ENCODE assay signal across 18 cellular contexts in the genomic region with DNA sequence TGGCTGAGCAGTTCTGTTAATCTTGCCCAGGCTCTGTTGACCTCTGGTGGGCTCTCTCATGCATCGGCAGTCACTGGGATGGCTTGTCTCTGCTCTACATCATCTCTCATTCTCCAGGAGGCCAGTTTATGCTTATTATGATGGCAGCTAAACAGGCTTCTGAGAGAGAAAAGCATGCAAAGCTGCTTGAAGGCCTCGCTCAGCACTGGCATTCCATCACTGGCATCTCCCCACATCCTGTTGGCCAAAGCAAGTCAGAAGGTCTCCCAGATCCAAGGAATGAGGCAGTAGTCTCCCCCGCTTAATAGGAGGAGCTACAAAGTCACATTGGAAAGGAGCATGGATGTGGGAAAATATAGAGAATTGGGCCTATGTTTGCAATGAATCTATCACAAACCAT.
DNase-seq lines count a peak whose midpoint lies in the region; ATAC-seq and TF ChIP-seq lines count a peak whose summit lies in the region.
"Had no signal": no experiment of that assay in that cellular context is flagged by ENCODE, and none has a peak within 500 bp of the region (broad histone marks: within the 10 kb centered on the region; RNA-seq: fewer than 3 reads in every experiment).

No MANE protein-coding gene starts in this region.

- no peaks in the 10 kb centered on the region for H3K9me3 ChIP-seq in osteoblast (ENCODE audit: low read depth, low read length)
- H3K9me3 ChIP-seq: A549, BLaER1, HAP-1 had no signal

- DNase-seq in AG10803 (ENCODE audit: low read depth) (peak; percentile 4), LHCN-M2 (ENCODE audit: low read depth) (peak; percentile 20), amniotic epithelial cell (ENCODE audit: low read depth) (peak; percentile 3), osteoblast (ENCODE audit: insufficient read length, low spot score, missing footprints) (no peak), GF-D8 (lab: John Stamatoyannopoulos, UW) (no peak), hippocampal formation (lab: John Stamatoyannopoulos, UW) (no peak)
- DNase-seq: CD4-positive, alpha-beta memory T cell; DMS153; DMS79; GM23248; IMR-90 had no signal

- no peaks in the 10 kb centered on the region for H3K79me2 ChIP-seq in osteoblast (ENCODE audit: insufficient read depth, low read length)

- no peaks in the 10 kb centered on the region for H4K20me1 ChIP-seq in osteoblast (ENCODE audit: insufficient read depth, low read length)
- H4K20me1 ChIP-seq: BLaER1 had no signal

- no peak overlapping the region for H3K4me3 ChIP-seq in AG10803 (ENCODE audit: low read length)
- no peak overlapping the region for H3K4me3 ChIP-seq in osteoblast (ENCODE audit: insufficient read depth, low read length)
- H3K4me3 ChIP-seq: A549, BLaER1, GM23248, HAP-1 had no signal

- H3K27ac ChIP-seq in osteoblast (ENCODE audit: low read depth, low read length), result no peak overlapping the region
- H3K27ac ChIP-seq: 22Rv1, A549, BLaER1, GM23248, HL-60 had no signal

- no peak for ATAC-seq in HG03108 (IDR thresholded peaks at IDR 0.05; ENCODE audit: unreplicated experiment)
- ATAC-seq in HG02870 (IDR thresholded peaks at IDR 0.05; ENCODE audit: unreplicated experiment), result no peak
- ATAC-seq: A549 had no signal

- H3K4me1 ChIP-seq in osteoblast (ENCODE audit: insufficient read depth, low read length), result no peaks in the 10 kb centered on the region
- H3K4me1 ChIP-seq: A549, HAP-1 had no signal

- no peaks in the 10 kb centered on the region for H3K27me3 ChIP-seq in osteoblast (ENCODE audit: insufficient read depth, low read length)
- H3K27me3 ChIP-seq: BLaER1 had no signal

- no peaks in the 10 kb centered on the region for H3K36me3 ChIP-seq in osteoblast (ENCODE audit: insufficient read depth, low read length)
- H3K36me3 ChIP-seq: BLaER1, HAP-1 had no signal

- TF ChIP-seq CTCF in AG10803 (conservative IDR thresholded peaks at IDR 0.05; ENCODE audit: low read length) (no peak), osteoblast (IDR thresholded peaks at IDR 0.05; ENCODE audit: extremely low read depth, low read depth, low read length) (no peak)

- H2AFZ ChIP-seq in osteoblast (ENCODE audit: low read length), result peak overlapping the region; percentile 3
- H2AFZ ChIP-seq: GM23248 had no signal

- H3K4me2 ChIP-seq in osteoblast (ENCODE audit: insufficient read depth, low read length), result no peak overlapping the region
- H3K4me2 ChIP-seq: A549, BLaER1 had no signal

Comparison
In these comparisons a context has a peak if more than half of its experiments do, and no peak if none do; other contexts are left out.
1. DNase-seq: peak in AG10803 (single experiment), LHCN-M2 (single experiment) and amniotic epithelial cell (single experiment); none in osteoblast (single experiment), GF-D8 (single experiment) and hippocampal formation (0 of 2).